Comparison of ENCODE assay signal across 32 cellular contexts in the genomic region with DNA sequence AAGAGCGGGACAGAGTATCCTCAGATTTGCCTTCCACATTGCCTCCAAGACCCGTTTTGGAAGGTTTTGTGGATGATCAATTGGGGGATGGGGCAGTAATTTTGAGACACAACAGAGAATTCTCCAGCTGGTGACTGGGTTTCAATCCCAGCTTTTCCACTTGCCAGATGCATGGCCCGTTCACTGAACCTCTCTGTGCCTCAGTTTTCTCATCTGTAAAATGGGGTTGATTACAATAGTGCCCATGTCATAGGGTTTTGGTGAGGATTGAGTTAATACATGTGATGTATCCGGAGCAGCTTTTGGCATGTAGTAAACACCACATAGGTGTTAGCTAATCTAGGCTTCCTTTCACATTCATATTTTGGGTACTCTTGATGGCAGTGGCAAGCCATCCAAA.
"Had no signal": no experiment of that assay in that cellular context is flagged by ENCODE, and none has a peak within 500 bp of the region (broad histone marks: within the 10 kb centered on the region; RNA-seq: fewer than 3 reads in every experiment).

No MANE protein-coding gene starts in this region.

- H3K27ac ChIP-seq: KMS-11, PC-9, RWPE1, SJCRH30, SK-N-MC had no signal

- H3K9ac ChIP-seq: KMS-11 had no signal

- H3K4me2 ChIP-seq: KMS-11, PC-9 had no signal

- DNase-seq: MM.1S, MV-4-11, NCI-H1092, NCI-H1105, NCI-H1417 treated with DMSO at 0.1 percent for 48 hours, NCI-H1436 treated with DMSO at 0.1 percent for 48 hours, NCI-H1694, NCI-H187, NCI-H1930, NCI-H2029 treated with DMSO at 0.1 percent for 48 hours, NCI-H2081 treated with DMSO at 0.1 percent for 48 hours, NCI-H2107, NCI-H226, NCI-H446 treated with DMSO at 0.1 percent for 48 hours, NCI-H510A, NCI-H524, NCI-H526, NCI-H69, NCI-H748 treated with DMSO at 0.1 percent for 48 hours, NCI-H82, PC-9, SHP77, SIG-M5, SJCRH30, T-cell had no signal

- H3K4me3 ChIP-seq: PC-9, SJCRH30, SK-N-MC had no signal

- FAIRE-seq: RCC 7860 had no signal

- H3K27ac Mint-ChIP-seq: T-cell had no signal

- H3K36me3 Mint-ChIP-seq: T-cell had no signal

- ATAC-seq: Panc1, Right ventricle myocardium inferior, SK-N-SH treated with all-trans-retinoic acid at 6 μM for 48 hours, T-cell had no signal

- H3K4me3 Mint-ChIP-seq: T-cell had no signal

- H3K36me3 ChIP-seq: SJCRH30 had no signal

- H3K9me3 ChIP-seq: SJCRH30 had no signal

- H3K27me3 ChIP-seq: SJCRH30 had no signal

- H3K27me3 Mint-ChIP-seq: T-cell had no signal

- H2AFZ ChIP-seq: PC-9 had no signal
